Comparison of ENCODE assay signal across 9 cellular contexts in genomic region chr7:142581341-142581740, GRCh38.
DNase-seq lines count a peak whose midpoint lies in the region; ATAC-seq and TF ChIP-seq lines count a peak whose summit lies in the region.
"Had no signal": no experiment of that assay in that cellular context is flagged by ENCODE, and none has a peak within 500 bp of the region (broad histone marks: within the 10 kb centered on the region; RNA-seq: fewer than 3 reads in every experiment).

No MANE protein-coding gene starts in this region.

- CTCF ChIA-PET in activated CD4-positive, alpha-beta memory T cell treated with anti-CD3 and anti-CD28 coated beads for 36 hours (lab: Charles Lee): interaction anchor here (1.8 to 3.1 kb wide), 2 partner anchors 23 kb away, joined by 4 to 10 read pairs; no protein-coding TSS in a partner anchor

- ATAC-seq in GM19324 (IDR thresholded peaks at IDR 0.05; ENCODE audit: low FRiP score, unreplicated experiment): peak; percentile 76
- peak; percentile 59 for ATAC-seq in HG03159 (IDR thresholded peaks at IDR 0.05; ENCODE audit: unreplicated experiment)

- intact Hi-C loops in activated CD4-positive, alpha-beta memory T cell treated with anti-CD3 and anti-CD28 coated beads for 36 hours (cut with micrococcal nuclease): no loop called here

- peak overlapping the region; percentile 76 for H2AFZ ChIP-seq in osteoblast (ENCODE audit: low read length)

- peak overlapping the region; percentile 57 for H3K27ac Mint-ChIP-seq in activated CD4-positive, alpha-beta memory T cell treated with anti-CD3 and anti-CD28 coated beads for 36 hours
- no peak overlapping the region for H3K27ac Mint-ChIP-seq in osteocyte (ENCODE audit: unreplicated experiment)

- H3K4me3 Mint-ChIP-seq in activated CD4-positive, alpha-beta memory T cell treated with anti-CD3 and anti-CD28 coated beads for 36 hours: peak overlapping the region; percentile 35
- no peak overlapping the region for H3K4me3 Mint-ChIP-seq in osteocyte (ENCODE audit: unreplicated experiment)

- peaks cover 30% of the 10 kb centered on the region for H3K4me1 Mint-ChIP-seq in activated CD4-positive, alpha-beta memory T cell treated with anti-CD3 and anti-CD28 coated beads for 36 hours (ENCODE audit: low read depth)
- peaks cover 32% of the 10 kb centered on the region for H3K4me1 Mint-ChIP-seq in osteocyte (ENCODE audit: unreplicated experiment)

- H3K9me3 Mint-ChIP-seq in activated CD4-positive, alpha-beta memory T cell treated with anti-CD3 and anti-CD28 coated beads for 36 hours: no peaks in the 10 kb centered on the region
- no peaks in the 10 kb centered on the region for H3K9me3 Mint-ChIP-seq in osteocyte (ENCODE audit: unreplicated experiment)

- TF ChIP-seq CTCF in osteoblast (IDR thresholded peaks at IDR 0.05; ENCODE audit: extremely low read depth, low read depth, low read length) (no peak), osteocyte (IDR thresholded peaks at IDR 0.05) (no peak)

- no peaks in the 10 kb centered on the region for H3K27me3 Mint-ChIP-seq in activated CD4-positive, alpha-beta memory T cell treated with anti-CD3 and anti-CD28 coated beads for 36 hours
- H3K27me3 Mint-ChIP-seq in osteocyte (ENCODE audit: unreplicated experiment): no peaks in the 10 kb centered on the region

- no peaks in the 10 kb centered on the region for H3K9me3 ChIP-seq in BLaER1
- no peaks in the 10 kb centered on the region for H3K9me3 ChIP-seq in osteoblast (ENCODE audit: low read depth, low read length)

- H3K36me3 ChIP-seq in BLaER1 (no peaks in the 10 kb centered on the region), osteoblast (ENCODE audit: insufficient read depth, low read length) (no peaks in the 10 kb centered on the region)

- peaks cover 11% of the 10 kb centered on the region for H3K4me1 ChIP-seq in BLaER1
- H3K4me1 ChIP-seq in osteoblast (ENCODE audit: insufficient read depth, low read length): peaks cover 11% of the 10 kb centered on the region

- H3K4me3 ChIP-seq in BLaER1: no peak overlapping the region
- no peak overlapping the region for H3K4me3 ChIP-seq in osteoblast (ENCODE audit: insufficient read depth, low read length)
- H3K4me3 ChIP-seq: skin epidermis had no signal

- no peaks in the 10 kb centered on the region for H4K20me1 ChIP-seq in BLaER1
- no peaks in the 10 kb centered on the region for H4K20me1 ChIP-seq in osteoblast (ENCODE audit: insufficient read depth, low read length)

- H3K36me3 Mint-ChIP-seq in activated CD4-positive, alpha-beta memory T cell treated with anti-CD3 and anti-CD28 coated beads for 36 hours: no peaks in the 10 kb centered on the region
- H3K36me3 Mint-ChIP-seq in osteocyte (ENCODE audit: unreplicated experiment): no peaks in the 10 kb centered on the region

- peak; percentile 41 for DNase-seq in activated CD4-positive, alpha-beta memory T cell treated with anti-CD3 and anti-CD28 coated beads for 36 hours
- DNase-seq in osteoblast (ENCODE audit: insufficient read length, low spot score, missing footprints) (peak; percentile 15), NCI-H2081 treated with DMSO at 0.1 percent for 48 hours (lab: John Stamatoyannopoulos, UW) (no peak), osteocyte (ENCODE audit: extremely low spot score, unreplicated experiment) (no peak), OCI-M2 (lab: John Stamatoyannopoulos, UW; ENCODE audit: unreplicated experiment) (no peak)

- H3K4me2 ChIP-seq in BLaER1 (peak overlapping the region; percentile 41), osteoblast (ENCODE audit: insufficient read depth, low read length) (no peak overlapping the region)

- H3K79me2 ChIP-seq in osteoblast (ENCODE audit: insufficient read depth, low read length): no peaks in the 10 kb centered on the region

- POLR2A ChIA-PET in activated CD4-positive, alpha-beta memory T cell treated with anti-CD3 and anti-CD28 coated beads for 36 hours (lab: Charles Lee): no interaction called here

- H3K27me3 ChIP-seq in BLaER1 (no peaks in the 10 kb centered on the region), osteoblast (ENCODE audit: insufficient read depth, low read length) (no peaks in the 10 kb centered on the region)

- H3K27ac ChIP-seq in BLaER1 (no peak overlapping the region), osteoblast (ENCODE audit: low read depth, low read length) (no peak overlapping the region)
- H3K27ac ChIP-seq: skin epidermis had no signal

- H3K9ac ChIP-seq in BLaER1: no peak overlapping the region

Comparison
In these comparisons a context has a peak if more than half of its experiments do, and no peak if none do; other contexts are left out.
1. DNase-seq: peak in activated CD4-positive, alpha-beta memory T cell treated with anti-CD3 and anti-CD28 coated beads for 36 hours (single experiment) and osteoblast (single experiment); none in NCI-H2081 treated with DMSO at 0.1 percent for 48 hours (single experiment), osteocyte (single experiment) and OCI-M2 (single experiment).